ENCODE assay signal across 20 cellular contexts in the genomic region with DNA sequence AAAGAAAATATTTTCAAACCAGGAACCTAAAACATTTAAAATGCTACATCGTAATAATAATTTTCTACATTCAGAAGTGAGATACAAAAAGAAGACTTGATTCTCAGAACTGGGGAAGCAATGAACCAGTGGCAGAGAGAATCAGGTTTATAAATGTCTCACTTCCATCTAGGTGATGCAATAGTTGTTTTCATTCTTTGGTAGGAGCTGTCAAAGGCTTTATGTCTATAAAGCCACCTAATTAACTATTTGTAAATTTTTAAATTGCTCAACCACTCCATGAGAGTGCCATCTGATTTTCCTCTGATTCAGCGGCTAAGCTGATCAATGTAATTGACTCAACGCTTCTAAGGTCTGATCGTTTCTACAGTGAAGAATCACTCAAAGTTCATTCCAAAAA.
"Had no signal": no experiment of that assay in that cellular context is flagged by ENCODE, and none has a peak within 500 bp of the region (broad histone marks: within the 10 kb centered on the region; RNA-seq: fewer than 3 reads in every experiment).

No MANE protein-coding gene starts in this region.

- H3K9ac ChIP-seq: KMS-11, SK-N-SH had no signal

- H3K9me3 ChIP-seq: SK-N-SH had no signal

- DNase-seq: Kasumi-1, MV-4-11, NCI-H1048, NCI-H1105, NCI-H1417, NCI-H1436 treated with DMSO at 0.1 percent for 48 hours, NCI-H1694, NCI-H187 treated with DMSO at 0.1 percent for 48 hours, NCI-H2029 treated with DMSO at 0.1 percent for 48 hours, NCI-H2171 treated with DMSO at 0.1 percent for 48 hours, NCI-H345, NCI-H446 treated with DMSO at 0.1 percent for 48 hours, NCI-H510A treated with DMSO at 0.1 percent for 48 hours, NCI-H526, Right ventricle myocardium superior, RPMI8226, SIG-M5, SK-N-SH, T-helper 1 cell had no signal

- H3K4me2 ChIP-seq: KMS-11, SK-N-SH had no signal

- H3K27ac ChIP-seq: KMS-11 had no signal
